ENCODE assay signal across 18 cellular contexts in genomic region chr4:1480720-1481119, GRCh38.
DNase-seq lines count a peak whose midpoint lies in the region; ATAC-seq and TF ChIP-seq lines count a peak whose summit lies in the region.
"Had no signal": no experiment of that assay in that cellular context is flagged by ENCODE, and none has a peak within 500 bp of the region (broad histone marks: within the 10 kb centered on the region; RNA-seq: fewer than 3 reads in every experiment).

No MANE protein-coding gene starts in this region.

- intact Hi-C loops in CD14-positive monocyte (cut with micrococcal nuclease): no loop called here
- intact Hi-C loops in lower lobe of right lung (cut with DNase I): no loop called here
- intact Hi-C loops in activated T-helper 1 cell treated with anti-CD3 and anti-CD28 coated beads, Interleukin-12 subunit alpha, Interleukin-12 subunit beta, Interleukin-2, Interleukin-4 antibody, amounts not matched to agents 30 ng/mL and 10 ng/mL and 1 ng/mL, durations not matched to agents 14 hours and 24 hours and 36 hours (cut with micrococcal nuclease): no loop called here

- peaks cover 19% of the 10 kb centered on the region for H3K9me3 ChIP-seq in lower lobe of right lung

- no peaks in the 10 kb centered on the region for H3K36me3 Mint-ChIP-seq in CD14-positive monocyte
- H3K36me3 Mint-ChIP-seq in activated T-helper 1 cell treated with anti-CD3 and anti-CD28 coated beads, Interleukin-12 subunit alpha, Interleukin-12 subunit beta, Interleukin-2, Interleukin-4 antibody, amounts not matched to agents 30 ng/mL and 10 ng/mL and 1 ng/mL, durations not matched to agents 14 hours and 24 hours and 36 hours (ENCODE audit: low read depth): no peaks in the 10 kb centered on the region

- H3K4me1 ChIP-seq in lower lobe of right lung: no peaks in the 10 kb centered on the region
- H3K4me1 ChIP-seq: A549 had no signal

- DNase-seq in activated naive CD4-positive, alpha-beta T cell treated with anti-CD3 and anti-CD28 coated beads, Interleukin-2, amount 50 U/mL, for 16 hours: peak; percentile 7
- DNase-seq in activated naive CD4-positive, alpha-beta T cell (lab: John Stamatoyannopoulos, UW): no peak
- DNase-seq in 8988T: peak; percentile 6
- peak; percentile 15 for DNase-seq in CD14-positive monocyte (ENCODE audit: low spot score)
- peak; percentile 25 for DNase-seq in lower lobe of right lung
- DNase-seq in activated T-helper 1 cell treated with anti-CD3 and anti-CD28 coated beads, Interleukin-12 subunit alpha, Interleukin-12 subunit beta, Interleukin-2, Interleukin-4 antibody, amounts not matched to agents 30 ng/mL and 10 ng/mL and 1 ng/mL, durations not matched to agents 14 hours and 24 hours and 36 hours (ENCODE audit: low spot score): no peak
- DNase-seq in NCI-H1105 (lab: John Stamatoyannopoulos, UW): no peak
- DNase-seq: AML-193; CD4-positive, alpha-beta memory T cell; DMS153; DMS79 treated with DMSO at 0.1 percent for 48 hours; GF-D8; GOT3; H9 had no signal

- H3K27ac Mint-ChIP-seq in CD14-positive monocyte: no peak overlapping the region
- H3K27ac Mint-ChIP-seq in activated T-helper 1 cell treated with anti-CD3 and anti-CD28 coated beads, Interleukin-12 subunit alpha, Interleukin-12 subunit beta, Interleukin-2, Interleukin-4 antibody, amounts not matched to agents 30 ng/mL and 10 ng/mL and 1 ng/mL, durations not matched to agents 14 hours and 24 hours and 36 hours: no peak overlapping the region
- H3K27ac Mint-ChIP-seq: CD4-positive, alpha-beta memory T cell; H9 had no signal

- no peak overlapping the region for H3K4me3 ChIP-seq in lower lobe of right lung
- H3K4me3 ChIP-seq: A549, GM12878 had no signal

- peaks cover 2 to 4% (median 2%) of the 10 kb centered on the region in 3 donors for H3K27me3 Mint-ChIP-seq in CD14-positive monocyte (ENCODE audit: low read depth in 3 of 3)
- peaks cover 3% of the 10 kb centered on the region for H3K27me3 Mint-ChIP-seq in activated T-helper 1 cell treated with anti-CD3 and anti-CD28 coated beads, Interleukin-12 subunit alpha, Interleukin-12 subunit beta, Interleukin-2, Interleukin-4 antibody, amounts not matched to agents 30 ng/mL and 10 ng/mL and 1 ng/mL, durations not matched to agents 14 hours and 24 hours and 36 hours (ENCODE audit: insufficient read depth)

- TF ChIP-seq CTCF in CD14-positive monocyte (IDR thresholded peaks at IDR 0.05) (no peak), lower lobe of right lung (IDR thresholded peaks at IDR 0.05) (no peak)

- no peaks in the 10 kb centered on the region for H3K27me3 ChIP-seq in lower lobe of right lung (ENCODE audit: low read depth)

- H3K4me3 Mint-ChIP-seq in CD14-positive monocyte: no peak overlapping the region
- no peak overlapping the region for H3K4me3 Mint-ChIP-seq in activated T-helper 1 cell treated with anti-CD3 and anti-CD28 coated beads, Interleukin-12 subunit alpha, Interleukin-12 subunit beta, Interleukin-2, Interleukin-4 antibody, amounts not matched to agents 30 ng/mL and 10 ng/mL and 1 ng/mL, durations not matched to agents 14 hours and 24 hours and 36 hours
- H3K4me3 Mint-ChIP-seq: CD4-positive, alpha-beta memory T cell; H9 had no signal

- no peak for ATAC-seq in lower lobe of right lung
- ATAC-seq: A549, GM12878 had no signal

- H3K27ac ChIP-seq in lower lobe of right lung: no peak overlapping the region
- H3K27ac ChIP-seq: A549, C4-2B, HL-60 had no signal

- no peaks in the 10 kb centered on the region for H3K36me3 ChIP-seq in lower lobe of right lung

- no peaks in the 10 kb centered on the region for H3K4me1 Mint-ChIP-seq in CD14-positive monocyte
- H3K4me1 Mint-ChIP-seq in activated T-helper 1 cell treated with anti-CD3 and anti-CD28 coated beads, Interleukin-12 subunit alpha, Interleukin-12 subunit beta, Interleukin-2, Interleukin-4 antibody, amounts not matched to agents 30 ng/mL and 10 ng/mL and 1 ng/mL, durations not matched to agents 14 hours and 24 hours and 36 hours (ENCODE audit: low read depth): no peaks in the 10 kb centered on the region
- H3K4me1 Mint-ChIP-seq: CD4-positive, alpha-beta memory T cell; H9 had no signal

- peaks cover 24 to 54% (median 40%) of the 10 kb centered on the region in 7 donors for H3K9me3 Mint-ChIP-seq in CD14-positive monocyte
- H3K9me3 Mint-ChIP-seq in activated T-helper 1 cell treated with anti-CD3 and anti-CD28 coated beads, Interleukin-12 subunit alpha, Interleukin-12 subunit beta, Interleukin-2, Interleukin-4 antibody, amounts not matched to agents 30 ng/mL and 10 ng/mL and 1 ng/mL, durations not matched to agents 14 hours and 24 hours and 36 hours: peaks cover 32% of the 10 kb centered on the region

Comparison
In these comparisons a context has a peak if more than half of its experiments do, and no peak if none do; other contexts are left out.
1. DNase-seq: peak in activated naive CD4-positive, alpha-beta T cell treated with anti-CD3 and anti-CD28 coated beads, Interleukin-2, amount 50 U/mL, for 16 hours (single experiment), 8988T (single experiment), CD14-positive monocyte (single experiment) and lower lobe of right lung (single experiment); none in activated naive CD4-positive, alpha-beta T cell (0 of 4), activated T-helper 1 cell treated with anti-CD3 and anti-CD28 coated beads, Interleukin-12 subunit alpha, Interleukin-12 subunit beta, Interleukin-2, Interleukin-4 antibody, amounts not matched to agents 30 ng/mL and 10 ng/mL and 1 ng/mL, durations not matched to agents 14 hours and 24 hours and 36 hours (single experiment) and NCI-H1105 (single experiment).